Comparison of ENCODE assay signal across 7 cellular contexts in the genomic region with DNA sequence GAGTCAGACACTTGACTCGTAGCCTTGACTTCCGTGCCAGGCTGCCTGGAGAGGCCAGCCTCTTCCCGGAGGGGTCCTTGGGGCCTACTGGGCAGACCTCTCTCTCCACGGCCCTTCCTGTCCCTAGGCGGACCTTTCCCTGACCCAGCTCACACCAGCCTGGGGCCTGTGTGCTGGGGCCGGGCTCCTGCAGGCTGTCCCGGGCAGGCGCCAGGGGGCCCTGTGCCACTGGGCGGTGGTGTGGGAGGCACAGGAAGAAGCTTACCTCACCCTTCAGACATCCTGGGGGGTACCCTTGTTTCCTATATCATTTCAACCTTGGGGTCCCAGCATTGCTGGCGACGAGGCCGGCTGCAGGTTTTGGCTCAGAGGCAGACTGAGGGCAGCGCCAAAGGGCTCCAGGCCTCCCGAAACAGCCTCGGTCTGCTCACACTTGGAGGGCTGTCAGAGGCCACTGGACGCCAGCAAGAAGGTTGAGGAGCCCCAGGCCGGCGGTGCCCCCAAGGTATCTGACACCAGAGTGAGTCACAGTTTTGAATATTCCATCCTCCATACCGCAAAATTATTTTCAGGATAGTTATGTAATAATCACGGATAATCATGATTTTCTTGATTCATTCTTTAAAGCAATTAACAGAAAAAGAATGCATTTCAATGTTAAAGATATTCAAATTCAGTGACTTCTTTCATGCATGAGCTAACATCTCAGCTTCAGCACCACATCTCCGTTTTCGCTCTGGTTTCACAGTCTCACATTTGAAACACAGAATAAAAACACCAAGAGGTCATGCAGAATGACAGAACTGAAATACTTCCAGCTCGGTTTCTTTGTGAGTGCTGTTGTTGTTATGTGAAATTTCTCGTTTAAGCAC.
DNase-seq lines count a peak whose midpoint lies in the region; ATAC-seq, FAIRE-seq and TF ChIP-seq lines count a peak whose summit lies in the region.
"Not testable (repeated sequence)": the region's sequence is repeated elsewhere in the genome, so short reads cannot be mapped to it uniquely, and the experiment has no call there.

No MANE protein-coding gene starts in this region.

- DNase-seq in A549 (ENCODE audit: low read depth in 1 of 2, low spot score in 1 of 2); PC-3; GM12878 (ENCODE audit: low read depth, low spot score); HepG2 (ENCODE audit: low spot score): not testable (repeated sequence)

- no CpG with 5 or more reads among the region's 24 CpGs for WGBS in A549 (ENCODE audit: missing lambda C conversion rate)
- WGBS in GM12878 (ENCODE audit: insufficient coverage, insufficient replicate concordance, low lambda C conversion rate, missing lambda C conversion rate), result no CpG with 5 or more reads among the region's 24 CpGs
- WGBS in HepG2 (ENCODE audit: low lambda C conversion rate), result no CpG with 5 or more reads among the region's 24 CpGs

- not testable (repeated sequence) for H3K27me3 ChIP-seq in PC-3 (ENCODE audit: low read length); GM12878 (replicated peaks in 1 of 2; ENCODE audit: control insufficient read depth in 2 of 2, insufficient read depth in 2 of 2, low read length in 1 of 2); HepG2 (ENCODE audit: control insufficient read depth in 1 of 2, insufficient read depth in 2 of 2, low read length in 2 of 2)

- not testable (repeated sequence) for FAIRE-seq in A549 (lab: Jason Lieb, UNC); GM12878 (lab: Jason Lieb, UNC); HepG2 (lab: Jason Lieb, UNC)

- not testable (repeated sequence) for H2AFZ ChIP-seq in PC-3 (ENCODE audit: low read length); GM12878 (ENCODE audit: control insufficient read depth, low read depth, low read length); HepG2 (ENCODE audit: low read length)

- H3F3A ChIP-seq in PC-3 (ENCODE audit: low read length, unreplicated experiment), result not testable (repeated sequence)

- not testable (repeated sequence) for TF ChIP-seq POLR2A in A549 (IDR thresholded peaks at IDR 0.05; ENCODE audit: low read length); GM12878 (IDR thresholded peaks at IDR 0.05; ENCODE audit: low read depth, low read length); HepG2 (IDR thresholded peaks at IDR 0.05; ENCODE audit: insufficient read depth in 1 of 2, low read depth in 2 of 2, low read length in 2 of 2)

- intact Hi-C loops in PC-3 (cut with micrococcal nuclease); GM12878 (cut with micrococcal nuclease; ENCODE audit: unreplicated experiment); HepG2 (cut with micrococcal nuclease; ENCODE audit: unreplicated experiment): not testable (repeated sequence)

- TF ChIP-seq CTCF in A549 (IDR thresholded peaks at IDR 0.05); PC-3 (conservative IDR thresholded peaks at IDR 0.05; ENCODE audit: low read depth, low read length); GM12878 (IDR thresholded peaks at IDR 0.05 in 2 of 3, conservative IDR thresholded peaks at IDR 0.05 in 1 of 3; ENCODE audit: control insufficient read depth in 2 of 3, extremely low read depth in 1 of 3, insufficient read depth in 1 of 3, low read depth in 3 of 3, low read length in 3 of 3); HepG2 (CRISPR knock-in tag; IDR thresholded peaks at IDR 0.05): not testable (repeated sequence)

- BruUV-seq in PC-3 (replicated peaks; lab: Mats Ljungman, UMichigan); GM12878 (replicated peaks; lab: Mats Ljungman, UMichigan); HepG2 (replicated peaks; lab: Mats Ljungman, UMichigan): not testable (repeated sequence)

- in situ Hi-C loops in GM12878 (cut with MboI); HepG2 (cut with HindIII; ENCODE audit: extremely low pct_ligation_motif_present, low pct_unique_long_range_greater_than_20kb): not testable (repeated sequence)

- H3K4me2 ChIP-seq in A549; PC-3 (ENCODE audit: low read length); GM12878 (ENCODE audit: control insufficient read depth, insufficient read depth); HepG2 (ENCODE audit: low read depth, low read length): not testable (repeated sequence)

- not testable (repeated sequence) for TF ChIP-seq RAD21 in A549 (conservative IDR thresholded peaks at IDR 0.05 in 1 of 2, IDR thresholded peaks at IDR 0.05 in 1 of 2); GM12878 (IDR thresholded peaks at IDR 0.05; ENCODE audit: insufficient read depth, low read depth, low read length); HepG2 (CRISPR knock-in tag; IDR thresholded peaks at IDR 0.05)

- RAD21 ChIA-PET in GM12878 (lab: Charles Lee; ENCODE audit: unreplicated experiment), result not testable (repeated sequence)

- POLR2A ChIA-PET in A549 (lab: Yijun Ruan, JAX); PC-3 (lab: Charles Lee; ENCODE audit: unreplicated experiment); GM12878 (lab: Charles Lee); HepG2 (lab: Yijun Ruan, JAX): not testable (repeated sequence)

- H3K9me2 ChIP-seq in PC-3 (replicated peaks; ENCODE audit: low read length), result not testable (repeated sequence)

- not testable (repeated sequence) for H4K20me1 ChIP-seq in PC-3 (ENCODE audit: low read length); GM12878 (ENCODE audit: control insufficient read depth, insufficient read depth); HepG2 (ENCODE audit: insufficient read depth, low read length)

- not testable (repeated sequence) for H3K4me1 ChIP-seq in A549; PC-3 (ENCODE audit: insufficient read depth, low read length); GM12878 (ENCODE audit: control insufficient read depth, insufficient read depth, low read length); HepG2 (ENCODE audit: insufficient read depth, low read length)

- peak; percentile 80 to 83 for ATAC-seq in A549
- peak; percentile 49 for ATAC-seq in GM18867 (IDR thresholded peaks at IDR 0.05; ENCODE audit: unreplicated experiment)
- ATAC-seq in GM21447 (IDR thresholded peaks at IDR 0.05; ENCODE audit: unreplicated experiment), result peak; percentile 45
- ATAC-seq in HG02870 (IDR thresholded peaks at IDR 0.05; ENCODE audit: unreplicated experiment), result peak; percentile 45
- ATAC-seq in PC-3, result peak; percentile 68
- peak; percentile 64 for ATAC-seq in GM12878
- peak; percentile 44; the same call in 2 of the 3 replicates for ATAC-seq in HepG2

- not testable (repeated sequence) for H3K27ac ChIP-seq in A549; PC-3 (ENCODE audit: low read length); GM12878 (ENCODE audit: control insufficient read depth, insufficient read depth); HepG2 (ENCODE audit: extremely low read length, insufficient read depth, low read length)

- not testable (repeated sequence) for H3K4me3 ChIP-seq in A549; PC-3 (ENCODE audit: low read length); GM12878; HepG2 (replicated peaks in 1 of 3; ENCODE audit: insufficient read depth in 1 of 3, low read depth in 2 of 3, low read length in 3 of 3)

- H3K9ac ChIP-seq in PC-3 (ENCODE audit: low read length); GM12878 (ENCODE audit: control insufficient read depth, insufficient read depth, low read length); HepG2 (ENCODE audit: insufficient read depth, low read depth, low read length): not testable (repeated sequence)

- TF ChIP-seq EP300 in A549 (IDR thresholded peaks at IDR 0.05); GM12878 (IDR thresholded peaks at IDR 0.05; ENCODE audit: borderline replicate concordance in 1 of 2, control insufficient read depth in 1 of 2, low read depth in 2 of 2, low read length in 2 of 2); HepG2 (IDR thresholded peaks at IDR 0.05; ENCODE audit: low read depth in 2 of 2, low read length in 2 of 2); HepG2 (CRISPR knock-in tag; IDR thresholded peaks at IDR 0.05; ENCODE audit: borderline replicate concordance): not testable (repeated sequence)

- H3K36me3 ChIP-seq in PC-3 (ENCODE audit: low read depth, low read length); GM12878 (ENCODE audit: control insufficient read depth in 2 of 2, insufficient read depth in 2 of 2, low read length in 1 of 2); HepG2 (replicated peaks in 1 of 2; ENCODE audit: control insufficient read depth in 1 of 2, insufficient read depth in 2 of 2, low read length in 2 of 2): not testable (repeated sequence)

- H3K79me2 ChIP-seq in PC-3 (ENCODE audit: low read length); GM12878 (ENCODE audit: control insufficient read depth, insufficient read depth, low read length); HepG2 (ENCODE audit: insufficient read depth, low read length): not testable (repeated sequence)

- not testable (repeated sequence) for H3K9me3 ChIP-seq in A549; PC-3 (ENCODE audit: low read length); GM12878 (replicated peaks; ENCODE audit: control insufficient read depth, insufficient read depth, low read length); HepG2 (ENCODE audit: low read length)

- SMC1A ChIA-PET in GM12878 (lab: Charles Lee; ENCODE audit: uncharacterized antibody, unreplicated experiment), result not testable (repeated sequence)

- CTCF ChIA-PET in A549 (lab: Yijun Ruan, JAX); PC-3 (lab: Charles Lee); GM12878 (lab: Yijun Ruan, JAX); HepG2 (lab: Yijun Ruan, JAX; ENCODE audit: low intra/inter-chr PET ratio, low total read pairs): not testable (repeated sequence)
